In genomic region chr11:66226111-66226510, GRCh38 we compare ENCODE assay signal across 20 cellular contexts. TPM values are rescaled to one million over a fixed set of nuclear protein-coding genes. Genes with fewer than 3 reads are reported as not detected.
"Had no signal": no experiment of that assay in that cellular context is flagged by ENCODE, and none has a peak within 500 bp of the region (broad histone marks: within the 10 kb centered on the region; RNA-seq: fewer than 3 reads in every experiment).

No MANE protein-coding gene starts in this region.

- ATAC-seq: effector memory CD8-positive, alpha-beta T cell; natural killer cell; SK-N-SH treated with all-trans-retinoic acid at 6 μM for 48 hours; stimulated activated naive CD8-positive, alpha-beta T cell treated with anti-CD3 and anti-CD28 coated beads, Interleukin-15, Interleukin-2, amounts not matched to agents 100 U/mL and 50 U/mL, for 24 hours had no signal

- H3K27ac Mint-ChIP-seq: effector memory CD8-positive, alpha-beta T cell had no signal

- H3K36me3 Mint-ChIP-seq: natural killer cell had no signal

- H3K9me3 Mint-ChIP-seq: central memory CD8-positive, alpha-beta T cell; effector memory CD8-positive, alpha-beta T cell; natural killer cell had no signal

- H3K79me2 ChIP-seq: parathyroid adenoma had no signal

- H3K27me3 Mint-ChIP-seq: central memory CD8-positive, alpha-beta T cell; effector memory CD8-positive, alpha-beta T cell had no signal

- H3K4me3 ChIP-seq: adrenal gland had no signal

- H3K4me3 Mint-ChIP-seq: central memory CD8-positive, alpha-beta T cell; effector memory CD8-positive, alpha-beta T cell; natural killer cell had no signal

- DNase-seq: activated CD4-positive, alpha-beta T cell treated with anti-CD3 and anti-CD28 coated beads for 1 hour; activated effector memory CD4-positive, alpha-beta T cell treated with anti-CD3 and anti-CD28 coated beads, Interleukin-2, amount 50 U/mL, for 16 hours; adrenal gland; dermis blood vessel endothelial cell; effector memory CD8-positive, alpha-beta T cell; foreskin melanocyte; head of caudate nucleus; mesenchymal stem cell; natural killer cell; stimulated activated CD4-positive, alpha-beta T cell treated with anti-CD3 and anti-CD28 coated beads, Interleukin-15, amount 100 ng/mL, for 24 hours; stimulated activated CD4-positive, alpha-beta T cell treated with anti-CD3 and anti-CD28 coated beads, Interleukin-4, amount 100 ng/mL, for 24 hours; stimulated activated naive CD8-positive, alpha-beta T cell treated with anti-CD3 and anti-CD28 coated beads, Interleukin-15, Interleukin-2, amounts not matched to agents 100 U/mL and 50 U/mL, for 24 hours; trophoblast cell had no signal

- H3K9me3 ChIP-seq: adrenal gland, neutrophil had no signal

- H3K9ac ChIP-seq: parathyroid adenoma had no signal

- H2AFZ ChIP-seq: parathyroid adenoma had no signal

- H3K4me1 ChIP-seq: adrenal gland, parathyroid adenoma had no signal

- H3K27ac ChIP-seq: adrenal gland, epithelial cell of prostate, neutrophil, parathyroid adenoma, VCaP had no signal

- H3K27me3 ChIP-seq: adrenal gland, neutrophil had no signal

RNA-seq across cellular contexts. Expression of gene CNIH2, which starts 51.9 kb away (rescaled TPM):
- total RNA-seq: dermis blood vessel endothelial cell, liver had no signal
